7 cellular contexts compared by ENCODE assay signal in the genomic region with DNA sequence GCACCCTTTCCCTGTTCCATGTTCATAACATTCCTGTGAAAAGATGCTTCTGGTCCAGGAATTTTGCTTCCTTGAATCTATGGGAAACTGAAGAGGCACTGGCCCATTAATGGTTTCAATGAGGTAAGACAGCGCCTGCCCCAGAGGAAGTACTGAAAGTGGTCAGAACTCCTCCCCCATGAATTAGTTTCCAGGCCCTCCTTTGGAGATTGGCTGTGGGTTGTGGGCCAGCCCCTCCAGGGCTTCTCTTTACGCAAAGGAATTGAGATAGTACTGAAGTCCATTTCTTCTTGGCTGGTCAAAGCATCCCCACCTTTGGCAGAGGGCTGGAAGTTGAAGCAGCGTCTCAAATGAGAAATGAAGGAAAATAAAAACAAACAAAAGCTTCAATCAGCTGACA.
"Had no signal": no experiment of that assay in that cellular context is flagged by ENCODE, and none has a peak within 500 bp of the region (broad histone marks: within the 10 kb centered on the region; RNA-seq: fewer than 3 reads in every experiment).

No MANE protein-coding gene starts in this region.

- H3K4me3 ChIP-seq: GM23248, HAP-1 had no signal

- H3K9me3 ChIP-seq: HAP-1 had no signal

- H3K4me1 ChIP-seq: HAP-1 had no signal

- H3K27ac ChIP-seq: GM23248, HL-60 had no signal

- DNase-seq: GOT3, H7, KBM-7 had no signal

- H3K36me3 ChIP-seq: HAP-1 had no signal

- FAIRE-seq: HepG2 had no signal
